In genomic region chr18:34458371-34458770, GRCh38 we compare ENCODE assay signal across 19 cellular contexts.
DNase-seq lines count a peak whose midpoint lies in the region; ATAC-seq and TF ChIP-seq lines count a peak whose summit lies in the region.
"Had no signal": no experiment of that assay in that cellular context is flagged by ENCODE, and none has a peak within 500 bp of the region (broad histone marks: within the 10 kb centered on the region; RNA-seq: fewer than 3 reads in every experiment).

No MANE protein-coding gene starts in this region.

- H3K4me3 Mint-ChIP-seq in immature natural killer cell = no peak overlapping the region
- H3K4me3 Mint-ChIP-seq: CD4-positive, CD25-positive, alpha-beta regulatory T cell; CD8-positive, alpha-beta memory T cell; H9; IgD-negative memory B cell had no signal

- H3K4me1 Mint-ChIP-seq in immature natural killer cell = no peaks in the 10 kb centered on the region
- H3K4me1 Mint-ChIP-seq: CD4-positive, CD25-positive, alpha-beta regulatory T cell; CD8-positive, alpha-beta memory T cell; H9; IgD-negative memory B cell had no signal

- H3K36me3 ChIP-seq in heart right ventricle (no peaks in the 10 kb centered on the region), thoracic aorta (no peaks in the 10 kb centered on the region)
- H3K36me3 ChIP-seq: BE2C had no signal

- H3K27me3 ChIP-seq in heart right ventricle (no peaks in the 10 kb centered on the region), thoracic aorta (replicated peaks; ENCODE audit: insufficient read depth) (no peaks in the 10 kb centered on the region)
- H3K27me3 ChIP-seq: BE2C had no signal

- intact Hi-C loops in heart right ventricle (cut with DNase I) (no loop called here), Right ventricle myocardium superior (cut with DNase I) (no loop called here)

- 58 to 64% methylated on average over 3 of the region's 3 CpGs for WGBS in heart right ventricle, 2 donors

- peaks cover 0 to 5% (median 0%) of the 10 kb centered on the region in 11 donors for H3K9me3 ChIP-seq in heart right ventricle
- H3K9me3 ChIP-seq in thoracic aorta = no peaks in the 10 kb centered on the region
- H3K9me3 ChIP-seq: BE2C had no signal

- H3K27me3 Mint-ChIP-seq in immature natural killer cell (ENCODE audit: low read depth in 3 of 3) = peaks cover 0 to 2% (median 0%) of the 10 kb centered on the region in 3 donors
- H3K27me3 Mint-ChIP-seq: CD4-positive, CD25-positive, alpha-beta regulatory T cell; CD8-positive, alpha-beta memory T cell; IgD-negative memory B cell had no signal

- H3K9me3 Mint-ChIP-seq in immature natural killer cell = peaks cover 0 to 27% (median 6%) of the 10 kb centered on the region in 6 donors

- H3K4me3 ChIP-seq in heart right ventricle (no peak overlapping the region), thoracic aorta (no peak overlapping the region)
- H3K4me3 ChIP-seq: GM23248 had no signal

- H3K4me1 ChIP-seq in heart right ventricle (peaks cover 0 to 8% (median 0%) of the 10 kb centered on the region in 9 donors), thoracic aorta (ENCODE audit: control insufficient read depth in 1 of 2, low read depth in 2 of 2) (no peaks in the 10 kb centered on the region)
- H3K4me1 ChIP-seq: BE2C had no signal

- no peak overlapping the region for H3K27ac Mint-ChIP-seq in immature natural killer cell
- H3K27ac Mint-ChIP-seq: CD4-positive, CD25-positive, alpha-beta regulatory T cell; CD8-positive, alpha-beta memory T cell; IgD-negative memory B cell had no signal

- no peak for TF ChIP-seq CTCF in heart right ventricle (IDR thresholded peaks at IDR 0.05)
- no peak for TF ChIP-seq CTCF in thoracic aorta (IDR thresholded peaks at IDR 0.05)

- DNase-seq in heart right ventricle (peak in 1 of 2 donors; percentile 13), Right ventricle myocardium superior (no peak), MV-4-11 (lab: John Stamatoyannopoulos, UW) (peak; percentile 7), astrocyte of the hippocampus (ENCODE audit: low read depth, low spot score) (peak; percentile 1), thoracic aorta (ENCODE audit: low spot score) (no peak), H4 (ENCODE audit: low spot score) (no peak), immature natural killer cell (no peak)
- DNase-seq: BE2C; C1 segment of cervical spinal cord; CD4-positive, CD25-positive, alpha-beta regulatory T cell; CD8-positive, alpha-beta memory T cell; COR-L47; DMS79; GDM1; GM23248; H9 had no signal

- peaks cover 0 to 4% (median 0%) of the 10 kb centered on the region in 3 donors for H3K36me3 Mint-ChIP-seq in immature natural killer cell
- H3K36me3 Mint-ChIP-seq: CD4-positive, CD25-positive, alpha-beta regulatory T cell; CD8-positive, alpha-beta memory T cell; IgD-negative memory B cell had no signal

- peak overlapping the region in 3 of 10 donors; percentile 37 to 51 (median 43) for H3K27ac ChIP-seq in heart right ventricle
- no peak overlapping the region for H3K27ac ChIP-seq in thoracic aorta
- H3K27ac ChIP-seq: GM23248 had no signal

- peak; percentile 25 to 90 (median 73) for ATAC-seq in heart right ventricle
- ATAC-seq in Right ventricle myocardium superior (ENCODE audit: poor library complexity) = no peak
- peak; percentile 60 for ATAC-seq in thoracic aorta (ENCODE audit: insufficient number of reproducible peaks, low FRiP score, low read depth)
- ATAC-seq in HG02610 (IDR thresholded peaks at IDR 0.05; ENCODE audit: unreplicated experiment) = no peak
- ATAC-seq: HepG2 had no signal

Comparison
In these comparisons a context has a peak if more than half of its experiments do, and no peak if none do; other contexts are left out.
1. ATAC-seq: peak in heart right ventricle (8 of 8) and thoracic aorta (single experiment); none in Right ventricle myocardium superior (single experiment) and HG02610 (single experiment).
2. DNase-seq: peak in MV-4-11 (single experiment) and astrocyte of the hippocampus (single experiment); none in Right ventricle myocardium superior (single experiment), thoracic aorta (single experiment), H4 (single experiment) and immature natural killer cell (0 of 3).